Comparison of ENCODE assay signal across 29 cellular contexts in genomic region chr1:31439276-31439675, GRCh38. TPM values are rescaled to one million over a fixed set of nuclear protein-coding genes. Genes with fewer than 3 reads are reported as not detected.
"Had no signal": no experiment of that assay in that cellular context is flagged by ENCODE, and none has a peak within 500 bp of the region (broad histone marks: within the 10 kb centered on the region; RNA-seq: fewer than 3 reads in every experiment).

No MANE protein-coding gene starts in this region.

- H3K27ac ChIP-seq: KMS-11, SJCRH30, VCaP had no signal

- ATAC-seq: activated T-cell treated with anti-CD3 and anti-CD28 coated beads, Interleukin-2, amount 50 U/mL, for 4 hours; Panc1 had no signal

- H3K9me3 ChIP-seq: MG63, SK-N-SH had no signal

- H3K36me3 Mint-ChIP-seq: activated CD4-positive, alpha-beta memory T cell treated with anti-CD3 and anti-CD28 coated beads for 36 hours; activated naive CD8-positive, alpha-beta T cell; brain had no signal

- H3K36me3 ChIP-seq: MG63, SJCRH30 had no signal

- DNase-seq: activated CD4-positive, alpha-beta memory T cell treated with anti-CD3 and anti-CD28 coated beads for 36 hours; activated CD4-positive, alpha-beta T cell treated with anti-CD3 and anti-CD28 coated beads, Interleukin-2, amount 10 ng/mL, durations not matched to agents 7 days and 5 days; activated CD4-positive, CD25-positive, alpha-beta regulatory T cell; activated CD8-positive, alpha-beta memory T cell treated with anti-CD3 and anti-CD28 coated beads for 24 hours; activated effector memory CD4-positive, alpha-beta T cell treated with anti-CD3 and anti-CD28 coated beads, Interleukin-2, amount 50 U/mL, for 16 hours; activated naive CD4-positive, alpha-beta T cell treated with anti-CD3 and anti-CD28 coated beads for 36 hours; activated T-cell treated with anti-CD3 and anti-CD28 coated beads, Interleukin-2, amount 50 U/mL, for 4 hours; amygdala; MG63; MV-4-11; NCI-H1092 treated with DMSO at 0.1 percent for 48 hours; NCI-H1417 treated with DMSO at 0.1 percent for 48 hours; NCI-H1694 treated with DMSO at 0.1 percent for 48 hours; NCI-H2029 treated with DMSO at 0.1 percent for 48 hours; NCI-H510A treated with DMSO at 0.1 percent for 48 hours; NCI-H69; NK-92 treated with Interleukin-12 subunit alpha and Interleukin-12 subunit beta, amount 100 ng/mL, for 24 hours; OCI-M1; Right ventricle myocardium superior; RPMI8226; SJCRH30; SK-N-SH; T-helper 1 cell had no signal

- H3K4me1 Mint-ChIP-seq: activated CD4-positive, alpha-beta T cell treated with anti-CD3 and anti-CD28 coated beads, Interleukin-2, amount 10 ng/mL, durations not matched to agents 7 days and 5 days had no signal

- H3K27me3 Mint-ChIP-seq: activated CD4-positive, alpha-beta memory T cell treated with anti-CD3 and anti-CD28 coated beads for 36 hours; activated CD4-positive, alpha-beta T cell treated with anti-CD3 and anti-CD28 coated beads, Interleukin-2, amount 10 ng/mL, durations not matched to agents 7 days and 5 days; activated naive CD8-positive, alpha-beta T cell; brain had no signal

- H3K27ac Mint-ChIP-seq: activated CD4-positive, alpha-beta memory T cell treated with anti-CD3 and anti-CD28 coated beads for 36 hours; activated CD4-positive, alpha-beta T cell treated with anti-CD3 and anti-CD28 coated beads, Interleukin-2, amount 10 ng/mL, durations not matched to agents 7 days and 5 days; activated naive CD4-positive, alpha-beta T cell treated with anti-CD3 and anti-CD28 coated beads for 36 hours; activated naive CD8-positive, alpha-beta T cell; brain had no signal

- H3K27me3 ChIP-seq: MG63 had no signal

- H3K4me3 Mint-ChIP-seq: activated CD4-positive, alpha-beta memory T cell treated with anti-CD3 and anti-CD28 coated beads for 36 hours; activated CD4-positive, alpha-beta T cell treated with anti-CD3 and anti-CD28 coated beads, Interleukin-2, amount 10 ng/mL, durations not matched to agents 7 days and 5 days; activated naive CD4-positive, alpha-beta T cell treated with anti-CD3 and anti-CD28 coated beads for 36 hours; activated naive CD8-positive, alpha-beta T cell; activated T-cell treated with anti-CD3 and anti-CD28 coated beads, Interleukin-2, amount 50 U/mL, for 4 hours; brain had no signal

- H3K4me3 ChIP-seq: MG63, SJCRH30 had no signal

- H3K4me1 ChIP-seq: SJCRH30 had no signal

RNA-seq across cellular contexts. Expression of gene SERINC2, which starts 26.3 kb away (rescaled TPM):
- total RNA-seq: T-helper 2 cell treated with Interferon-gamma antibody and Interleukin-4, amounts not matched to agents 100 ng/mL and 5 ng/mL, for 36 hours had no signal
